In the genomic region with DNA sequence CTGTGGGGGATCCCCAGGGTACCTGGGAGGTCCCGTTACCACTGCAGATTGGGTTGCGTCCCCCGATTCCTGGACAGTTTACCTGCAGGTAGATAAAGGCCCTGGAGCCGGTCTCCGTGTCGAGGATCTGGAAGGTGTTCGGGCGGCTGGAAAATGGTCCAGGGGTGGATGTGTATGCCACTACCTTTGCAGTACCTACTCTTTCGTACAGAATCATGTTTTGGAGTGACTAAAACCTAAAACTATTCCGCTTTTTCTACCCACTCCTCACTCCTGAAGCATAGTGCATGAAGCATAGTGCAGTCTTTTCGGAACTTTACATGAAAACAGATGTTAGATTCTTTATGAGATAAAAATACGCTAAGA, we compare ENCODE assay signal across 1 cellular context.
TF ChIP-seq lines count a peak whose summit lies in the region.

No MANE protein-coding gene starts in this region.

TF ChIP-seq in WTC11, 78 proteins besides CTCF, POLR2A, EP300 and RAD21 (continued from another document):
- TF ChIP-seq, protein P1, sequence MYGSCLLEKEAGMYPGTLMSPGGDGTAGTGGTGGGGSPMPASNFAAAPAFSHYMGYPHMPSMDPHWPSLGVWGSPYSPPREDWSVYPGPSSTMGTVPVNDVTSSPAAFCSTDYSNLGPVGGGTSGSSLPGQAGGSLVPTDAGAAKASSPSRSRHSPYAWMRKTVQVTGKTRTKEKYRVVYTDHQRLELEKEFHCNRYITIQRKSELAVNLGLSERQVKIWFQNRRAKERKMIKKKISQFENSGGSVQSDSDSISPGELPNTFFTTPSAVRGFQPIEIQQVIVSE (CRISPR knock-in tag; IDR thresholded peaks at IDR 0.05; ENCODE audit: borderline replicate concordance), result no peak
- no peak for TF ChIP-seq SMAD3 (CRISPR knock-in tag; IDR thresholded peaks at IDR 0.05; ENCODE audit: borderline replicate concordance)
- TF ChIP-seq ELF4 (CRISPR knock-in tag; IDR thresholded peaks at IDR 0.05; ENCODE audit: low read depth), result no peak
- TF ChIP-seq JUN (CRISPR knock-in tag; IDR thresholded peaks at IDR 0.05), result no peak
- TF ChIP-seq, protein P2, sequence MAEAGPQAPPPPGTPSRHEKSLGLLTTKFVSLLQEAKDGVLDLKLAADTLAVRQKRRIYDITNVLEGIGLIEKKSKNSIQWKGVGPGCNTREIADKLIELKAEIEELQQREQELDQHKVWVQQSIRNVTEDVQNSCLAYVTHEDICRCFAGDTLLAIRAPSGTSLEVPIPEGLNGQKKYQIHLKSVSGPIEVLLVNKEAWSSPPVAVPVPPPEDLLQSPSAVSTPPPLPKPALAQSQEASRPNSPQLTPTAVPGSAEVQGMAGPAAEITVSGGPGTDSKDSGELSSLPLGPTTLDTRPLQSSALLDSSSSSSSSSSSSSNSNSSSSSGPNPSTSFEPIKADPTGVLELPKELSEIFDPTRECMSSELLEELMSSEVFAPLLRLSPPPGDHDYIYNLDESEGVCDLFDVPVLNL (CRISPR knock-in tag; IDR thresholded peaks at IDR 0.05; ENCODE audit: borderline replicate concordance, low read depth), result no peak
- TF ChIP-seq CREM (CRISPR knock-in tag; IDR thresholded peaks at IDR 0.05), result no peak
- TF ChIP-seq RELA (CRISPR knock-in tag; IDR thresholded peaks at IDR 0.05; ENCODE audit: borderline replicate concordance), result no peak
- TF ChIP-seq NR2C2 (CRISPR knock-in tag; IDR thresholded peaks at IDR 0.05), result no peak
